Comparison of ENCODE assay signal across 8 cellular contexts in genomic region chr9:105405514-105406131, GRCh38. TPM values are rescaled to one million over a fixed set of nuclear protein-coding genes. Genes with fewer than 3 reads are reported as not detected.
A peak's percentile ranks its signal among the peaks of the same experiment; 100 is the strongest.
DNase-seq lines count a peak whose midpoint lies in the region; ATAC-seq, FAIRE-seq and TF ChIP-seq lines count a peak whose summit lies in the region.

No MANE protein-coding gene starts in this region.

- H3K4me2 ChIP-seq in BLaER1, result peak overlapping the region; percentile 80

- peaks cover 43% of the 10 kb centered on the region for H3K9me3 ChIP-seq in BLaER1
- no peaks in the 10 kb centered on the region for H3K9me3 ChIP-seq in effector memory CD4-positive, alpha-beta T cell (ENCODE audit: control insufficient read depth, low read length)

- peaks cover 67% of the 10 kb centered on the region for H3K4me1 ChIP-seq in BLaER1
- H3K4me1 ChIP-seq in effector memory CD4-positive, alpha-beta T cell (ENCODE audit: control insufficient read depth, insufficient read depth, low read length, poor library complexity, severe bottlenecking), result peaks cover 15% of the 10 kb centered on the region

- no peaks in the 10 kb centered on the region for H3K4me1 Mint-ChIP-seq in chondrocyte (ENCODE audit: low read depth)

- H3K27me3 Mint-ChIP-seq in chondrocyte (ENCODE audit: low read depth), result no peaks in the 10 kb centered on the region

- DNase-seq in T-helper 22 cell (ENCODE audit: low read depth) (peak; percentile 25), HTR-8/SVneo (ENCODE audit: insufficient read length, low spot score) (no peak), NCI-H2081 (lab: John Stamatoyannopoulos, UW) (no peak), chondrocyte (ENCODE audit: low spot score) (no peak)
- DNase-seq in effector memory CD4-positive, alpha-beta T cell, result peak; percentile 15 to 41 (median 39)

- H4K20me1 ChIP-seq in BLaER1, result no peaks in the 10 kb centered on the region

- no peak for FAIRE-seq in HTR-8/SVneo (lab: Jason Lieb, UNC)

- TF ChIP-seq CTCF in chondrocyte (IDR thresholded peaks at IDR 0.05), result no peak

- no peaks in the 10 kb centered on the region for H3K27me3 ChIP-seq in BLaER1
- peaks cover 7% of the 10 kb centered on the region for H3K27me3 ChIP-seq in effector memory CD4-positive, alpha-beta T cell (replicated peaks; ENCODE audit: control insufficient read depth, insufficient read depth, low read length, poor library complexity, severe bottlenecking)

- peak overlapping the region; percentile 29 for H3K4me3 ChIP-seq in BLaER1
- H3K4me3 ChIP-seq in effector memory CD4-positive, alpha-beta T cell (ENCODE audit: insufficient read depth, low read depth, low read length, poor library complexity, severe bottlenecking), result no peak overlapping the region

- peak overlapping the region; percentile 25; the same call in 1 of the 2 replicates for H3K9ac ChIP-seq in BLaER1

- peak overlapping the region; percentile 28; the same call in 1 of the 2 replicates for H3K27ac ChIP-seq in BLaER1
- H3K27ac ChIP-seq in effector memory CD4-positive, alpha-beta T cell (ENCODE audit: insufficient read depth, low read length, poor library complexity, severe bottlenecking), result no peak overlapping the region

- peaks cover 7% of the 10 kb centered on the region for H3K36me3 Mint-ChIP-seq in chondrocyte (ENCODE audit: low read depth)

- H3K27ac Mint-ChIP-seq in chondrocyte (ENCODE audit: unreplicated experiment), result no peak overlapping the region

- no peak overlapping the region for H3K4me3 Mint-ChIP-seq in chondrocyte (ENCODE audit: unreplicated experiment)

- ATAC-seq in GM19372 (IDR thresholded peaks at IDR 0.05; ENCODE audit: low read depth, unreplicated experiment) (peak; percentile 83), HG03439 (IDR thresholded peaks at IDR 0.05; ENCODE audit: unreplicated experiment) (peak; percentile 92)

- peaks cover 6% of the 10 kb centered on the region; the same call in 1 of the 2 replicates for H3K36me3 ChIP-seq in BLaER1
- no peaks in the 10 kb centered on the region for H3K36me3 ChIP-seq in effector memory CD4-positive, alpha-beta T cell (ENCODE audit: control insufficient read depth, insufficient read depth, low read length)

- peaks cover 13% of the 10 kb centered on the region for H3K9me3 Mint-ChIP-seq in chondrocyte (ENCODE audit: low read depth)

RNA-seq across cellular contexts. Expression of gene FSD1L, which starts 42.2 kb away (rescaled TPM):
- total RNA-seq in chondrocyte, result 5.6 to 8.0 TPM (median 5.7 TPM) in 3 replicates

Comparison
In these comparisons a context has a peak if more than half of its experiments do, and no peak if none do; other contexts are left out.
1. DNase-seq: peak in T-helper 22 cell (single experiment) and effector memory CD4-positive, alpha-beta T cell (3 of 3); none in HTR-8/SVneo (single experiment), NCI-H2081 (0 of 2) and chondrocyte (single experiment).